12 cellular contexts compared by ENCODE assay signal in genomic region chr18:76573325-76574025, GRCh38.
DNase-seq lines count a peak whose midpoint lies in the region; ATAC-seq, FAIRE-seq and TF ChIP-seq lines count a peak whose summit lies in the region.
"Had no signal": no experiment of that assay in that cellular context is flagged by ENCODE, and none has a peak within 500 bp of the region (broad histone marks: within the 10 kb centered on the region; RNA-seq: fewer than 3 reads in every experiment).

No MANE protein-coding gene starts in this region.

- H3K27ac ChIP-seq in AG04450 (ENCODE audit: low read depth, low read length): peak overlapping the region; percentile 2
- H3K27ac ChIP-seq in sigmoid colon: no peak overlapping the region
- H3K27ac ChIP-seq: heart left ventricle had no signal

- POLR2A ChIA-PET in AG04450 (lab: Yijun Ruan, JAX): no interaction called here

- CTCF ChIA-PET in AG04450 (lab: Charles Lee): no interaction called here

- TF ChIP-seq CTCF in AG04450 (IDR thresholded peaks at IDR 0.05; ENCODE audit: low read depth, low read length) (no peak), sigmoid colon (IDR thresholded peaks at IDR 0.05) (no peak)

- FAIRE-seq in islet of Langerhans (lab: Jason Lieb, UNC): peak; percentile 58

- H3K36me3 ChIP-seq in sigmoid colon: no peaks in the 10 kb centered on the region
- H3K36me3 ChIP-seq: heart left ventricle had no signal

- intact Hi-C loops in sigmoid colon (cut with DNase I): no loop called here

- no peaks in the 10 kb centered on the region for H3K4me1 ChIP-seq in sigmoid colon

- H3K27me3 ChIP-seq in AG04450 (ENCODE audit: control insufficient read depth, insufficient read depth, low read length) (peaks cover 2% of the 10 kb centered on the region), sigmoid colon (peaks cover 0 to under 1% (median 0%) of the 10 kb centered on the region in 3 donors)

- TF ChIP-seq EP300 in sigmoid colon (IDR thresholded peaks at IDR 0.05): no peak

- TF ChIP-seq POLR2A in sigmoid colon (IDR thresholded peaks at IDR 0.05): no peak

- WGBS in sigmoid colon, 2 donors: 65 to 77% methylated on average over 4 of the region's 4 CpGs

- H3K4me3 ChIP-seq in AG04450 (ENCODE audit: low read depth, low read length) (no peak overlapping the region), sigmoid colon (no peak overlapping the region)
- H3K4me3 ChIP-seq: heart left ventricle had no signal

- H3K9me3 ChIP-seq in AG04450 (ENCODE audit: control insufficient read depth, insufficient read depth, low read length): no peaks in the 10 kb centered on the region; the same call in 1 of the 2 replicates
- peaks cover 0 to 2% (median 0%) of the 10 kb centered on the region in 4 donors for H3K9me3 ChIP-seq in sigmoid colon

- no peak for ATAC-seq in HG03442 (IDR thresholded peaks at IDR 0.05; ENCODE audit: unreplicated experiment)

- DNase-seq in AG04450 (ENCODE audit: low read depth, low spot score) (no peak), HS-5 (ENCODE audit: low read depth) (peak; percentile 26), SKM-1 (lab: John Stamatoyannopoulos, UW; ENCODE audit: unreplicated experiment) (peak; percentile 56), activated T-cell treated with anti-CD3 and anti-CD28 coated beads for 4 hours (no peak), D341Med (ENCODE audit: low spot score) (no peak), sigmoid colon (no peak)
- DNase-seq: CD4-positive, alpha-beta T cell; heart left ventricle; NCI-H1105; stimulated activated CD4-positive, alpha-beta T cell treated with anti-CD3 and anti-CD28 coated beads, Interleukin-1b, Interleukin-23, amount 100 ng/mL, for 48 hours had no signal

Comparison
In these comparisons a context has a peak if more than half of its experiments do, and no peak if none do; other contexts are left out.
1. DNase-seq: peak in HS-5 (single experiment) and SKM-1 (single experiment); none in AG04450 (single experiment), activated T-cell treated with anti-CD3 and anti-CD28 coated beads for 4 hours (single experiment), D341Med (single experiment) and sigmoid colon (single experiment).